In genomic region chr2:217934321-217935131, GRCh38 we compare ENCODE assay signal across 10 cellular contexts.
DNase-seq lines count a peak whose midpoint lies in the region; ATAC-seq, FAIRE-seq and TF ChIP-seq lines count a peak whose summit lies in the region.
"Had no signal": no experiment of that assay in that cellular context is flagged by ENCODE, and none has a peak within 500 bp of the region (broad histone marks: within the 10 kb centered on the region; RNA-seq: fewer than 3 reads in every experiment).

No MANE protein-coding gene starts in this region.

- H3K4me3 Mint-ChIP-seq in activated CD4-positive, alpha-beta T cell treated with anti-CD3 and anti-CD28 coated beads, Interleukin-2, amount 10 ng/mL, durations not matched to agents 7 days and 5 days: no peak overlapping the region
- H3K4me3 Mint-ChIP-seq in CD8-positive, alpha-beta memory T cell: no peak overlapping the region
- H3K4me3 Mint-ChIP-seq in CD4-positive, alpha-beta T cell: no peak overlapping the region

- no peak overlapping the region for H3K9ac ChIP-seq in keratinocyte (ENCODE audit: control insufficient read depth, extremely low read depth, insufficient read depth, low read length)
- H3K9ac ChIP-seq: BLaER1 had no signal

- peak; percentile 91 for FAIRE-seq in keratinocyte (lab: Jason Lieb, UNC)

- H3K4me1 ChIP-seq in keratinocyte (ENCODE audit: control insufficient read depth, extremely low read depth, insufficient read depth, low read length): peaks cover 25% of the 10 kb centered on the region
- H3K4me1 ChIP-seq in CD8-positive, alpha-beta memory T cell (ENCODE audit: insufficient read depth, low read length): no peaks in the 10 kb centered on the region

- POLR2A ChIA-PET in activated CD4-positive, alpha-beta T cell treated with anti-CD3 and anti-CD28 coated beads, Interleukin-2, amount 10 ng/mL, durations not matched to agents 7 days and 5 days (lab: Charles Lee): no interaction called here
- POLR2A ChIA-PET in CD8-positive, alpha-beta memory T cell (lab: Charles Lee): no interaction called here
- POLR2A ChIA-PET in CD4-positive, alpha-beta T cell (lab: Charles Lee): no interaction called here

- no peaks in the 10 kb centered on the region for H3K9me3 ChIP-seq in keratinocyte (ENCODE audit: control insufficient read depth, low read depth, low read length)
- no peaks in the 10 kb centered on the region for H3K9me3 ChIP-seq in CD8-positive, alpha-beta memory T cell (ENCODE audit: low read length)
- H3K9me3 ChIP-seq in CD4-positive, alpha-beta T cell (ENCODE audit: control insufficient read depth, low read length): no peaks in the 10 kb centered on the region
- H3K9me3 ChIP-seq: BLaER1 had no signal

- H3K27me3 Mint-ChIP-seq in activated CD4-positive, alpha-beta T cell treated with anti-CD3 and anti-CD28 coated beads, Interleukin-2, amount 10 ng/mL, durations not matched to agents 7 days and 5 days: peaks cover 15% of the 10 kb centered on the region
- H3K27me3 Mint-ChIP-seq in CD8-positive, alpha-beta memory T cell: peaks cover 11 to 12% of the 10 kb centered on the region in 2 donors
- H3K27me3 Mint-ChIP-seq in CD4-positive, alpha-beta T cell: peaks cover 10% of the 10 kb centered on the region

- DNase-seq in activated CD4-positive, alpha-beta T cell treated with anti-CD3 and anti-CD28 coated beads, Interleukin-2, amount 10 ng/mL, durations not matched to agents 7 days and 5 days: no peak
- no peak for DNase-seq in activated CD4-positive, alpha-beta T cell treated with anti-CD3 and anti-CD28 coated beads, Interleukin-2, amount 50 U/mL, for 1 hour
- DNase-seq in amniotic stem cell (lab: John Stamatoyannopoulos, UW): peak; percentile 85
- peak; percentile 19 for DNase-seq in keratinocyte (ENCODE audit: low read depth, low spot score)
- DNase-seq in substantia nigra (lab: John Stamatoyannopoulos, UW): peak in 3 of 49 donors; percentile 17 to 48 (median 31)
- no peak for DNase-seq in CD8-positive, alpha-beta memory T cell
- no peak for DNase-seq in CD4-positive, alpha-beta T cell

- peak overlapping the region; percentile 4 for H3K27ac Mint-ChIP-seq in activated CD4-positive, alpha-beta T cell treated with anti-CD3 and anti-CD28 coated beads, Interleukin-2, amount 10 ng/mL, durations not matched to agents 7 days and 5 days
- H3K27ac Mint-ChIP-seq in CD8-positive, alpha-beta memory T cell: peak overlapping the region in 1 of 8 donors; percentile 23
- H3K27ac Mint-ChIP-seq in CD4-positive, alpha-beta T cell: no peak overlapping the region

- TF ChIP-seq CTCF in keratinocyte (optimal IDR thresholded peaks at IDR 0.05 in 1 of 3, IDR thresholded peaks at IDR 0.05 in 1 of 3, conservative IDR thresholded peaks at IDR 0.05 in 1 of 3; ENCODE audit: extremely low read depth in 1 of 3, insufficient read depth in 2 of 3, low read length in 3 of 3): no peak
- no peak for TF ChIP-seq CTCF in CD4-positive, alpha-beta T cell (IDR thresholded peaks at IDR 0.05)

- no peaks in the 10 kb centered on the region for H3K36me3 ChIP-seq in keratinocyte (ENCODE audit: control insufficient read depth in 2 of 2, extremely low read depth in 1 of 2, insufficient read depth in 2 of 2, low read length in 2 of 2)
- H3K36me3 ChIP-seq in CD8-positive, alpha-beta memory T cell (ENCODE audit: insufficient read depth, low read length): no peaks in the 10 kb centered on the region

- H2AFZ ChIP-seq in keratinocyte (ENCODE audit: control insufficient read depth, low read length): no peak overlapping the region

- no peaks in the 10 kb centered on the region for H3K36me3 Mint-ChIP-seq in activated CD4-positive, alpha-beta T cell treated with anti-CD3 and anti-CD28 coated beads, Interleukin-2, amount 10 ng/mL, durations not matched to agents 7 days and 5 days (ENCODE audit: low read depth)
- H3K36me3 Mint-ChIP-seq in CD8-positive, alpha-beta memory T cell: no peaks in the 10 kb centered on the region
- H3K36me3 Mint-ChIP-seq in CD4-positive, alpha-beta T cell (ENCODE audit: low read depth): no peaks in the 10 kb centered on the region

- H3K27ac ChIP-seq in keratinocyte (ENCODE audit: control insufficient read depth, insufficient read depth, low read length) (no peak overlapping the region), substantia nigra (ENCODE audit: low read depth, low read length, poor library complexity, severe bottlenecking) (peak overlapping the region; percentile 46)
- no peak overlapping the region for H3K27ac ChIP-seq in CD8-positive, alpha-beta memory T cell (ENCODE audit: low read depth, low read length)
- H3K27ac ChIP-seq in CD4-positive, alpha-beta T cell (ENCODE audit: low read depth, low read length): no peak overlapping the region
- H3K27ac ChIP-seq: BLaER1, SK-N-MC had no signal

- CTCF ChIA-PET in activated CD4-positive, alpha-beta T cell treated with anti-CD3 and anti-CD28 coated beads, Interleukin-2, amount 10 ng/mL, durations not matched to agents 7 days and 5 days (lab: Charles Lee): no interaction called here
- CTCF ChIA-PET in CD8-positive, alpha-beta memory T cell (lab: Charles Lee): no interaction called here
- CTCF ChIA-PET in CD4-positive, alpha-beta T cell (lab: Charles Lee): no interaction called here

- ATAC-seq in CD4-positive, alpha-beta T cell (ENCODE audit: poor library complexity): no peak
- no peak for ATAC-seq in HG02970 (IDR thresholded peaks at IDR 0.05; ENCODE audit: low FRiP score, unreplicated experiment)

- dilution Hi-C loops in keratinocyte (cut with MboI; ENCODE audit: extremely low pct_ligation_motif_present, low sequenced_read_pairs): no loop called here

- no peaks in the 10 kb centered on the region for H3K79me2 ChIP-seq in keratinocyte (ENCODE audit: control insufficient read depth, insufficient read depth, low read length)

- H3K9me1 ChIP-seq in keratinocyte (ENCODE audit: control insufficient read depth, extremely low read depth, insufficient read depth, low read length): no peaks in the 10 kb centered on the region

- no peaks in the 10 kb centered on the region for H3K27me3 ChIP-seq in keratinocyte (ENCODE audit: control insufficient read depth, extremely low read depth, insufficient read depth, low read length)
- peaks cover 4% of the 10 kb centered on the region for H3K27me3 ChIP-seq in CD8-positive, alpha-beta memory T cell (ENCODE audit: insufficient read depth, low read length, poor library complexity, severe bottlenecking)
- H3K27me3 ChIP-seq in CD4-positive, alpha-beta T cell (ENCODE audit: control insufficient read depth, insufficient read depth, low read length): no peaks in the 10 kb centered on the region
- H3K27me3 ChIP-seq: BLaER1 had no signal

- H4K20me1 ChIP-seq in keratinocyte (ENCODE audit: control insufficient read depth, extremely low read depth, insufficient read depth, low read length): no peaks in the 10 kb centered on the region

- H3K4me3 ChIP-seq in keratinocyte (ENCODE audit: control insufficient read depth in 2 of 3, extremely low read depth in 1 of 3, insufficient read depth in 2 of 3, low read depth in 1 of 3, low read length in 3 of 3): no peak overlapping the region
- H3K4me3 ChIP-seq in CD8-positive, alpha-beta memory T cell (ENCODE audit: low read length): no peak overlapping the region
- H3K4me3 ChIP-seq: BLaER1, SK-N-MC had no signal

- H3K4me1 Mint-ChIP-seq in activated CD4-positive, alpha-beta T cell treated with anti-CD3 and anti-CD28 coated beads, Interleukin-2, amount 10 ng/mL, durations not matched to agents 7 days and 5 days: peaks cover 34% of the 10 kb centered on the region
- no peaks in the 10 kb centered on the region for H3K4me1 Mint-ChIP-seq in CD8-positive, alpha-beta memory T cell
- H3K4me1 Mint-ChIP-seq in CD4-positive, alpha-beta T cell (ENCODE audit: low read depth): no peaks in the 10 kb centered on the region

- no peaks in the 10 kb centered on the region for H3K9me3 Mint-ChIP-seq in activated CD4-positive, alpha-beta T cell treated with anti-CD3 and anti-CD28 coated beads, Interleukin-2, amount 10 ng/mL, durations not matched to agents 7 days and 5 days
- H3K9me3 Mint-ChIP-seq in CD8-positive, alpha-beta memory T cell: no peaks in the 10 kb centered on the region
- H3K9me3 Mint-ChIP-seq in CD4-positive, alpha-beta T cell: no peaks in the 10 kb centered on the region

- intact Hi-C loops in CD4-positive, alpha-beta T cell (cut with DNase I, micrococcal nuclease): no loop called here

- peak overlapping the region; percentile 11 for H3K4me2 ChIP-seq in keratinocyte (ENCODE audit: control insufficient read depth, extremely low read depth, insufficient read depth, low read depth, low read length)
- H3K4me2 ChIP-seq: BLaER1 had no signal

Comparison
In these comparisons a context has a peak if more than half of its experiments do, and no peak if none do; other contexts are left out.
1. DNase-seq: peak in amniotic stem cell (single experiment) and keratinocyte (single experiment); none in activated CD4-positive, alpha-beta T cell treated with anti-CD3 and anti-CD28 coated beads, Interleukin-2, amount 10 ng/mL, durations not matched to agents 7 days and 5 days (single experiment), activated CD4-positive, alpha-beta T cell treated with anti-CD3 and anti-CD28 coated beads, Interleukin-2, amount 50 U/mL, for 1 hour (single experiment), CD8-positive, alpha-beta memory T cell (0 of 5) and CD4-positive, alpha-beta T cell (0 of 10).